Comparison of ENCODE assay signal across 13 cellular contexts in genomic region chr6:108732101-108732870, GRCh38.
A peak's percentile ranks its signal among the peaks of the same experiment; 100 is the strongest.
DNase-seq lines count a peak whose midpoint lies in the region; ATAC-seq, FAIRE-seq and TF ChIP-seq lines count a peak whose summit lies in the region.
"Had no signal": no experiment of that assay in that cellular context is flagged by ENCODE, and none has a peak within 500 bp of the region (broad histone marks: within the 10 kb centered on the region; RNA-seq: fewer than 3 reads in every experiment).

No MANE protein-coding gene starts in this region.

- no peaks in the 10 kb centered on the region for H4K20me1 ChIP-seq in HCT116 (ENCODE audit: insufficient read depth)

- H3K9me2 ChIP-seq in HCT116 (ENCODE audit: insufficient read depth) = no peaks in the 10 kb centered on the region

- peak overlapping the region; percentile 73 for H2AFZ ChIP-seq in HCT116 (ENCODE audit: low read depth, low read length, poor library complexity, severe bottlenecking)

- TF ChIP-seq CTCF in HCT116 (IDR thresholded peaks at IDR 0.05 in 2 of 3, conservative IDR thresholded peaks at IDR 0.05 in 1 of 3; ENCODE audit: borderline replicate concordance in 1 of 3, insufficient read depth in 1 of 3, low read depth in 2 of 3, low read length in 2 of 3) (no peak), foreskin fibroblast (IDR thresholded peaks at IDR 0.05; ENCODE audit: low read depth, low read length) (no peak), GM13977 (IDR thresholded peaks at IDR 0.05; ENCODE audit: extremely low read depth, insufficient read depth, missing control alignments) (no peak)

- peak overlapping the region; percentile 72 for H3K4me2 ChIP-seq in HCT116 (ENCODE audit: low read length)

- H3K4me3 ChIP-seq in HCT116 (replicated peaks in 1 of 2; ENCODE audit: low read depth in 1 of 2, low read length in 2 of 2) (peak overlapping the region in 1 of 2 experiments; percentile 39; a peak in 2 of 4 replicates), foreskin fibroblast (ENCODE audit: low read depth in 1 of 2, low read length in 2 of 2) (no peak overlapping the region), small intestine (ENCODE audit: low read depth in 1 of 2, low read length in 2 of 2) (no peak overlapping the region)

- ATAC-seq in HCT116 (peak; percentile 71), GM19455 (IDR thresholded peaks at IDR 0.05; ENCODE audit: unreplicated experiment) (no peak), GM19023 (IDR thresholded peaks at IDR 0.05; ENCODE audit: unreplicated experiment) (no peak)

- TF ChIP-seq POLR2A in HCT116 (IDR thresholded peaks at IDR 0.05; ENCODE audit: borderline replicate concordance, extremely low read depth, insufficient read depth, insufficient read length) = no peak

- no peak for TF ChIP-seq RAD21 in HCT116 (IDR thresholded peaks at IDR 0.05; ENCODE audit: low read depth)

- peak overlapping the region; percentile 43 for H3K9ac ChIP-seq in HCT116 (ENCODE audit: low read length)

- in situ Hi-C loops in GM13977 (cut with MboI; ENCODE audit: low pct_unique_long_range_greater_than_20kb, low sequenced_read_pairs, unreplicated experiment) = no loop called here

- CTCF ChIA-PET in HCT116 (lab: Charles Lee) = no interaction called here
- CTCF ChIA-PET in HEK293T (lab: Yijun Ruan, JAX) = no interaction called here

- RAD21 ChIA-PET in HCT116 (lab: Charles Lee; ENCODE audit: low non-redundant PET in 1 of 2, low total read pairs in 2 of 2, uncharacterized antibody in 2 of 2, unreplicated experiment in 2 of 2) = no interaction called here

- no peak for FAIRE-seq in small intestine (lab: Jason Lieb, UNC)

- H3K9me3 ChIP-seq in HCT116 (ENCODE audit: control insufficient read depth in 1 of 2, insufficient read depth in 1 of 2, low read depth in 1 of 2, low read length in 2 of 2) (no peaks in the 10 kb centered on the region), small intestine (ENCODE audit: control insufficient read depth, low read depth) (no peaks in the 10 kb centered on the region)

- peaks cover 33 to 73% of the 10 kb centered on the region in 2 experiments for H3K4me1 ChIP-seq in HCT116 (ENCODE audit: control insufficient read depth in 1 of 2, insufficient read depth in 2 of 2, low read length in 2 of 2)
- H3K4me1 ChIP-seq in small intestine (ENCODE audit: control insufficient read depth in 2 of 2, insufficient read depth in 1 of 2, low read depth in 1 of 2, low read length in 1 of 2) = peaks cover 6 to 10% of the 10 kb centered on the region in 2 donors

- intact Hi-C loops in HCT116 (cut with micrococcal nuclease) = no loop called here

- H3K36me3 ChIP-seq in HCT116 (ENCODE audit: control insufficient read depth in 1 of 2, insufficient read depth in 2 of 2, low read length in 2 of 2) (no peaks in the 10 kb centered on the region), small intestine (ENCODE audit: control insufficient read depth in 2 of 2, insufficient read depth in 2 of 2, low read length in 2 of 2) (no peaks in the 10 kb centered on the region)

- POLR2A ChIA-PET in HCT116 (lab: Charles Lee) = no interaction called here
- POLR2A ChIA-PET in HEK293T (lab: Yijun Ruan, JAX) = no interaction called here

- DNase-seq in HCT116 (ENCODE audit: low read depth, low spot score) = peak; percentile 85
- DNase-seq in RPMI7951 (ENCODE audit: low read depth) = peak; percentile 69
- DNase-seq in foreskin fibroblast = peak; percentile 62 to 74
- DNase-seq in small intestine = peak; percentile 77
- DNase-seq in GM13977 (ENCODE audit: low spot score) = no peak
- no peak for DNase-seq in HEK293T (ENCODE audit: extremely low spot score)
- DNase-seq: dermis blood vessel endothelial cell; DMS 273 treated with DMSO at 0.1 percent for 48 hours; NCI-H2107; RPMI8226; stimulated activated CD4-positive, alpha-beta T cell treated with anti-CD3 and anti-CD28 coated beads, Interleukin-4, amount 100 ng/mL, for 4 hours had no signal

- 60 to 78% (median 74%) methylated on average over 16 of the region's 16 CpGs for WGBS in small intestine, 3 donors

- no peaks in the 10 kb centered on the region for H3K79me2 ChIP-seq in HCT116 (ENCODE audit: insufficient read depth, low read length)

- H3K27me3 ChIP-seq in HCT116 (ENCODE audit: insufficient read depth, low read length) = no peaks in the 10 kb centered on the region
- H3K27me3 ChIP-seq in small intestine (ENCODE audit: control insufficient read depth in 2 of 2, insufficient read depth in 2 of 2, low read length in 2 of 2) = no peaks in the 10 kb centered on the region

- 0 out of 2 replicates have a peak overlapping the region, but pooled peaks have one; percentile 8 for H3K27ac ChIP-seq in HCT116 (ENCODE audit: low read depth, low read length)
- H3K27ac ChIP-seq in small intestine (ENCODE audit: low read depth in 1 of 2, low read length in 1 of 2) = peak overlapping the region in 1 of 2 donors; percentile 79

- no TSS peak for BruUV-seq in HCT116 (replicated peaks; lab: Mats Ljungman, UMichigan)

TF ChIP-seq in HCT116, 20 proteins besides CTCF, POLR2A, EP300 and RAD21:
- TF ChIP-seq POLR2AphosphoS5 (IDR thresholded peaks at IDR 0.05; ENCODE audit: low read depth, low read length) (peak; percentile 58), SP1 (IDR thresholded peaks at IDR 0.05; ENCODE audit: low read depth) (no peak), ELF1 (IDR thresholded peaks at IDR 0.05; ENCODE audit: borderline replicate concordance, low read depth) (no peak)

TF ChIP-seq in HEK293T, 16 proteins besides CTCF, POLR2A, EP300 and RAD21:
- TF ChIP-seq NFRKB (IDR thresholded peaks at IDR 0.05) = no peak
- TF ChIP-seq ZNF384 (IDR thresholded peaks at IDR 0.05) = no peak
- no peak for TF ChIP-seq LEF1 (IDR thresholded peaks at IDR 0.05; ENCODE audit: borderline replicate concordance)
- TF ChIP-seq, protein P1, sequence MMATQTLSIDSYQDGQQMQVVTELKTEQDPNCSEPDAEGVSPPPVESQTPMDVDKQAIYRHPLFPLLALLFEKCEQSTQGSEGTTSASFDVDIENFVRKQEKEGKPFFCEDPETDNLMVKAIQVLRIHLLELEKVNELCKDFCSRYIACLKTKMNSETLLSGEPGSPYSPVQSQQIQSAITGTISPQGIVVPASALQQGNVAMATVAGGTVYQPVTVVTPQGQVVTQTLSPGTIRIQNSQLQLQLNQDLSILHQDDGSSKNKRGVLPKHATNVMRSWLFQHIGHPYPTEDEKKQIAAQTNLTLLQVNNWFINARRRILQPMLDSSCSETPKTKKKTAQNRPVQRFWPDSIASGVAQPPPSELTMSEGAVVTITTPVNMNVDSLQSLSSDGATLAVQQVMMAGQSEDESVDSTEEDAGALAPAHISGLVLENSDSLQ (IDR thresholded peaks at IDR 0.05) = no peak
- no peak for TF ChIP-seq BHLHE40 (IDR thresholded peaks at IDR 0.05; ENCODE audit: borderline replicate concordance)
- TF ChIP-seq FOXA1 (IDR thresholded peaks at IDR 0.05) = no peak
- no peak for TF ChIP-seq SUZ12 (IDR thresholded peaks at IDR 0.05)

Comparison
In these comparisons a context has a peak if more than half of its experiments do, and no peak if none do; other contexts are left out.
1. DNase-seq: peak in HCT116 (single experiment), RPMI7951 (single experiment), foreskin fibroblast (2 of 2) and small intestine (single experiment); none in GM13977 (single experiment) and HEK293T (single experiment).